ENCODE assay signal across 8 cellular contexts in genomic region chr17:47188799-47189731, GRCh38. TPM values are rescaled to one million over a fixed set of nuclear protein-coding genes. Genes with fewer than 3 reads are reported as not detected.
DNase-seq lines count a peak whose midpoint lies in the region; ATAC-seq, FAIRE-seq and TF ChIP-seq lines count a peak whose summit lies in the region.

CDC27 (minus strand) TSS chr17:47189295; CDS start chr17:47189172, 123 bp downstream.

- no peaks in the 10 kb centered on the region for H3K9me3 Mint-ChIP-seq in T-cell

- H3K27ac ChIP-seq in adipose tissue (ENCODE audit: low read depth, low read length) (peak within 1 kb of the TSS; percentile 4), cardiac muscle cell (peak within 1 kb of the TSS; percentile 99), parathyroid adenoma (peak within 1 kb of the TSS; percentile 86), tibial nerve (peak within 1 kb of the TSS; percentile 82 to 95 (median 90))

- H3K27me3 ChIP-seq in cardiac muscle cell = no peaks in the 10 kb centered on the region
- H3K27me3 ChIP-seq in parathyroid adenoma (ENCODE audit: control insufficient read depth, insufficient read depth, low read length) = no peaks in the 10 kb centered on the region
- H3K27me3 ChIP-seq in tibial nerve = no peaks in the 10 kb centered on the region

- ATAC-seq in HG02840 (IDR thresholded peaks at IDR 0.05; ENCODE audit: low FRiP score, unreplicated experiment) (peak; percentile 94), T-cell (replicated peaks in 1 of 4) (peak; percentile 93 to 96 (median 94))

- H3K36me3 ChIP-seq in cardiac muscle cell (no peaks in the 10 kb centered on the region), parathyroid adenoma (ENCODE audit: control insufficient read depth, insufficient read depth, low read length) (no peaks in the 10 kb centered on the region), tibial nerve (no peaks in the 10 kb centered on the region)

- H3K9me3 ChIP-seq in cardiac muscle cell (ENCODE audit: low read depth) (no peaks in the 10 kb centered on the region), parathyroid adenoma (ENCODE audit: control insufficient read depth, low read length) (no peaks in the 10 kb centered on the region), tibial nerve (no peaks in the 10 kb centered on the region)

- TF ChIP-seq POLR2A in GM12891 (IDR thresholded peaks at IDR 0.05; ENCODE audit: low read depth, low read length) (peak; percentile 37; the same call in 1 of the 2 replicates), tibial nerve (IDR thresholded peaks at IDR 0.05) (peak; percentile 63 to 78)

- peak; percentile 78 for DNase-seq in GM12891 (ENCODE audit: insufficient read length, low spot score)
- peak; percentile 98 for DNase-seq in NCI-H1436 treated with DMSO at 0.1 percent for 48 hours (lab: John Stamatoyannopoulos, UW)
- peak; percentile 97 to 100 (median 100) for DNase-seq in T-cell
- peak; percentile 98 to 100 for DNase-seq in cardiac muscle cell (ENCODE audit: low read depth in 1 of 2, low spot score in 1 of 2)
- peak; percentile 100 for DNase-seq in tibial nerve (ENCODE audit: low spot score in 2 of 2)

- H3K9ac ChIP-seq in parathyroid adenoma = peak within 1 kb of the TSS; percentile 91

- H3K4me2 ChIP-seq in parathyroid adenoma (ENCODE audit: low read length) = peak within 1 kb of the TSS; percentile 78

- peak within 1 kb of the TSS; percentile 83 to 93 for H3K27ac Mint-ChIP-seq in T-cell

- H3K4me1 ChIP-seq in cardiac muscle cell (ENCODE audit: low read depth) (peaks cover 32% of the 10 kb centered on the region), parathyroid adenoma (peaks cover 3% of the 10 kb centered on the region), tibial nerve (peaks cover 0 to 45% (median 27%) of the 10 kb centered on the region in 4 donors)

- H3K4me3 ChIP-seq in cardiac muscle cell = peak within 1 kb of the TSS; percentile 53
- peak within 1 kb of the TSS; percentile 84 for H3K4me3 ChIP-seq in parathyroid adenoma (ENCODE audit: low read depth, low read length)
- peak within 1 kb of the TSS; percentile 60 to 78 (median 72) for H3K4me3 ChIP-seq in tibial nerve

- no peaks in the 10 kb centered on the region for H3K27me3 Mint-ChIP-seq in T-cell

- H3K79me2 ChIP-seq in parathyroid adenoma = peaks cover 28% of the 10 kb centered on the region

- H2AFZ ChIP-seq in parathyroid adenoma = peak within 1 kb of the TSS; percentile 95

- CTCF ChIA-PET in T-cell (lab: Charles Lee) = interaction anchor here in 1 of 2 donors (0.6 to 1.0 kb wide), 2 partner anchors 18 to 1693 kb away, joined by 3 read pairs; no protein-coding TSS in a partner anchor

- no peaks in the 10 kb centered on the region for H3K36me3 Mint-ChIP-seq in T-cell

- WGBS in adipose tissue, 3 donors = 0 to 1% (median 1%) methylated on average over 66 of the region's 66 CpGs
- 0 to 1% methylated on average over 43 to 55 of the region's 66 CpGs for WGBS in tibial nerve, 2 donors

- H3K4me3 Mint-ChIP-seq in T-cell = peak within 1 kb of the TSS; percentile 94 to 97 (median 95)

- FAIRE-seq in GM12891 (lab: Jason Lieb, UNC) = peak; percentile 100

- POLR2A ChIA-PET in T-cell (lab: Charles Lee) = no interaction called here

- H3K4me1 Mint-ChIP-seq in T-cell = peaks cover 47 to 66% (median 51%) of the 10 kb centered on the region in 3 donors

- TF ChIP-seq EP300 in tibial nerve (IDR thresholded peaks at IDR 0.05) = peak; percentile 63 to 86

- TF ChIP-seq CTCF in cardiac muscle cell (IDR thresholded peaks at IDR 0.05; ENCODE audit: low read depth, low read length) (no peak), parathyroid adenoma (IDR thresholded peaks at IDR 0.05) (no peak), tibial nerve (IDR thresholded peaks at IDR 0.05) (no peak)

TF ChIP-seq in GM12891, 5 proteins besides CTCF, POLR2A, EP300 and RAD21:
- TF ChIP-seq SPI1 (IDR thresholded peaks at IDR 0.05; ENCODE audit: low read depth, low read length) (no peak), TAF1 (IDR thresholded peaks at IDR 0.05; ENCODE audit: low read depth, low read length) (peak; percentile 41; the same call in 1 of the 2 replicates), POLR2AphosphoS5 (IDR thresholded peaks at IDR 0.05; ENCODE audit: low read depth, low read length) (peak; percentile 31; the same call in 1 of the 2 replicates), PAX5 (IDR thresholded peaks at IDR 0.05; ENCODE audit: insufficient read depth, low read length, severe bottlenecking) (no peak)

RNA-seq across cellular contexts. Expression of gene CDC27, which starts in this region (rescaled TPM):
- polyA plus RNA-seq in GM12891 (2012; ENCODE audit: low read depth, missing spikeins) = 36.9 TPM
- total RNA-seq in T-cell (10 to 100 TPM; 54.6 to 66.0 (median 58.6) TPM), cardiac muscle cell (54.5 and 85.4 TPM in 2 replicates), tibial nerve (10 to 100 TPM; 38.7 to 87.6 (median 64.5) TPM)
- polyA plus RNA-seq in adipose tissue (10 to 100 TPM; 10.4 to 39.1 (median 34.1) TPM), cardiac muscle cell (52.9 and 68.8 TPM in 2 replicates)

Comparison
In these comparisons a context has a peak if more than half of its experiments do, and no peak if none do; other contexts are left out.
1. Peak in every context shown above with its lines: DNase-seq, ATAC-seq, H3K4me3 ChIP-seq and H3K27ac ChIP-seq.
2. H3K27ac ChIP-seq: peak in every context shown above with its lines; median percentile 99 in cardiac muscle cell; 90 in tibial nerve; 86 in parathyroid adenoma; 4 in adipose tissue.